Comparison of ENCODE assay signal across 31 cellular contexts in the genomic region with DNA sequence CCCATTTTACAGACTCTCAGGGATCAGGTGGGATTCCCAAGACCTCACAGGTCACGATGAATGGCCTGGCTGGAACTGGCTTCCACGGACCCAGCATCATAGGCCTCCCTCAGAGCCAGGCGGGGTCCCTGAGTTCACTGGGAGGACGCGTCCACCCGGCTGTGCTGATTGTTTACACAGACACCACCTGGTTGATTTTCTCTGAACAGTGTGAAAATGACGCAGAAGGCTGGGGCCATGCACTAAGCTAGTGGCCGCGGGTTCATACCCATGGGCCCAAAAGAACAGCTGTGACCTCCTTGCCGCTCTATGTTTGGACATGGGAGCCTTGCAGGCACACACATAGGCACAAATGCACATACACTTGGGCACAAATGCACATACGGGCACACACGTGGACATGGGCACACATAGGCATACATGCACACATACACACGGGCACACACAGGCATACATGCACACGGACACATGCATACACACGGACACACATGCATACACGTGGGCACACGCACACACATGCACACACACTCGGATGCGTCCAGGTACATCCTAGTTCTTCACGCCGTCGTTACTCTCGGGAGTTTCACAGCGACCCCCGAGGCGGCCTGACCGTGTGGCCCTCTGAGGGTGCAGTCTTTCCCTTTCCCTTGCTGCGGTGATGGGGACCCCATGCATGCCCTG.
"Had no signal": no experiment of that assay in that cellular context is flagged by ENCODE, and none has a peak within 500 bp of the region (broad histone marks: within the 10 kb centered on the region; RNA-seq: fewer than 3 reads in every experiment).

No MANE protein-coding gene starts in this region.

- H3K4me3 Mint-ChIP-seq: activated CD4-positive, alpha-beta memory T cell treated with anti-CD3 and anti-CD28 coated beads, Interleukin-2, amount 10 ng/mL, durations not matched to agents 7 days and 5 days; activated CD4-positive, alpha-beta T cell treated with anti-CD3 and anti-CD28 coated beads, Interleukin-2, amount 10 ng/mL, durations not matched to agents 7 days and 5 days; activated T-cell treated with anti-CD3 and anti-CD28 coated beads, Interleukin-2, amount 50 U/mL, for 24 hours; naive thymus-derived CD8-positive, alpha-beta T cell; neural crest cell; stimulated activated naive B cell treated with anti-CD40 and anti-IgM and Interleukin-4, amounts not matched to agents 10 μg/mL and 1 μg/mL and 100 μg/mL, for 72 hours; WTC11 had no signal

- H3K4me3 ChIP-seq: gastroesophageal sphincter, lower lobe of right lung, psoas muscle, stomach, thyroid gland, upper lobe of right lung had no signal

- H3K27me3 ChIP-seq: brain microvascular endothelial cell, gastroesophageal sphincter, stomach, thyroid gland, upper lobe of right lung had no signal

- H3K4me1 Mint-ChIP-seq: activated CD4-positive, alpha-beta memory T cell treated with anti-CD3 and anti-CD28 coated beads, Interleukin-2, amount 10 ng/mL, durations not matched to agents 7 days and 5 days; activated CD4-positive, alpha-beta T cell treated with anti-CD3 and anti-CD28 coated beads, Interleukin-2, amount 10 ng/mL, durations not matched to agents 7 days and 5 days; neural crest cell; WTC11 had no signal

- H3K9me3 Mint-ChIP-seq: activated CD4-positive, alpha-beta memory T cell treated with anti-CD3 and anti-CD28 coated beads, Interleukin-2, amount 10 ng/mL, durations not matched to agents 7 days and 5 days; activated CD4-positive, alpha-beta T cell treated with anti-CD3 and anti-CD28 coated beads, Interleukin-2, amount 10 ng/mL, durations not matched to agents 7 days and 5 days; activated T-cell treated with anti-CD3 and anti-CD28 coated beads, Interleukin-2, amount 50 U/mL, for 24 hours; naive thymus-derived CD8-positive, alpha-beta T cell; neural crest cell; WTC11 had no signal

- H3K27ac ChIP-seq: brain microvascular endothelial cell, gastroesophageal sphincter, lower lobe of right lung, parathyroid adenoma, psoas muscle, stomach, thyroid gland, upper lobe of right lung had no signal

- H2AFZ ChIP-seq: parathyroid adenoma had no signal

- H3K27me3 Mint-ChIP-seq: activated CD4-positive, alpha-beta memory T cell treated with anti-CD3 and anti-CD28 coated beads, Interleukin-2, amount 10 ng/mL, durations not matched to agents 7 days and 5 days; activated CD4-positive, alpha-beta T cell treated with anti-CD3 and anti-CD28 coated beads, Interleukin-2, amount 10 ng/mL, durations not matched to agents 7 days and 5 days; activated T-cell treated with anti-CD3 and anti-CD28 coated beads, Interleukin-2, amount 50 U/mL, for 24 hours; naive thymus-derived CD8-positive, alpha-beta T cell; stimulated activated naive B cell treated with anti-CD40 and anti-IgM and Interleukin-4, amounts not matched to agents 10 μg/mL and 1 μg/mL and 100 μg/mL, for 72 hours had no signal

- ATAC-seq: gastroesophageal sphincter; left lobe of liver; lower lobe of right lung; naive thymus-derived CD8-positive, alpha-beta T cell; psoas muscle; stimulated activated naive B cell treated with anti-CD40 and anti-IgM and Interleukin-4, amounts not matched to agents 10 μg/mL and 1 μg/mL and 100 μg/mL, for 72 hours; upper lobe of right lung; WTC11 had no signal

- H3K4me1 ChIP-seq: parathyroid adenoma, psoas muscle had no signal

- DNase-seq: activated CD4-positive, alpha-beta memory T cell treated with anti-CD3 and anti-CD28 coated beads, Interleukin-2, amount 10 ng/mL, durations not matched to agents 7 days and 5 days; activated CD4-positive, alpha-beta T cell treated with anti-CD3 and anti-CD28 coated beads for 1 hour; activated CD4-positive, alpha-beta T cell treated with anti-CD3 and anti-CD28 coated beads, Interleukin-2, amount 10 ng/mL, durations not matched to agents 7 days and 5 days; activated CD8-positive, alpha-beta memory T cell treated with anti-CD3 and anti-CD28 coated beads, Interleukin-2, amount 50 U/mL, for 48 hours; activated gamma-delta T cell treated with Interleukin-2 at 50 U/mL for 16 hours; activated naive CD4-positive, alpha-beta T cell treated with anti-CD3 and anti-CD28 coated beads, Interleukin-2, amount 50 U/mL, for 16 hours; activated T-cell treated with anti-CD3 and anti-CD28 coated beads, Interleukin-2, amount 50 U/mL, for 24 hours; amniotic stem cell; brain microvascular endothelial cell; caudate nucleus; head of caudate nucleus; hippocampal formation; kidney; lower lobe of right lung; mesenchymal stem cell; naive thymus-derived CD8-positive, alpha-beta T cell; occipital lobe; stimulated activated CD4-positive, alpha-beta T cell treated with anti-CD3 and anti-CD28 coated beads, Interleukin-15, amount 100 ng/mL, for 24 hours; stimulated activated CD4-positive, alpha-beta T cell treated with anti-CD3 and anti-CD28 coated beads, Interleukin-2, amount 100 ng/mL, for 24 hours; stimulated activated naive B cell treated with anti-CD40 and anti-IgM and Interleukin-4, amounts not matched to agents 10 μg/mL and 1 μg/mL and 100 μg/mL, for 72 hours; stomach; thyroid gland; upper lobe of right lung had no signal

- FAIRE-seq: astrocyte, endothelial cell of umbilical vein, kidney had no signal

- H3K9ac ChIP-seq: parathyroid adenoma had no signal

- H3K27ac Mint-ChIP-seq: activated CD4-positive, alpha-beta memory T cell treated with anti-CD3 and anti-CD28 coated beads, Interleukin-2, amount 10 ng/mL, durations not matched to agents 7 days and 5 days; activated CD4-positive, alpha-beta T cell treated with anti-CD3 and anti-CD28 coated beads, Interleukin-2, amount 10 ng/mL, durations not matched to agents 7 days and 5 days; activated T-cell treated with anti-CD3 and anti-CD28 coated beads, Interleukin-2, amount 50 U/mL, for 24 hours; stimulated activated naive B cell treated with anti-CD40 and anti-IgM and Interleukin-4, amounts not matched to agents 10 μg/mL and 1 μg/mL and 100 μg/mL, for 72 hours; WTC11 had no signal

- H3K79me2 ChIP-seq: parathyroid adenoma had no signal

- H3K9me3 ChIP-seq: gastroesophageal sphincter, lower lobe of right lung, psoas muscle, stomach, thyroid gland, upper lobe of right lung had no signal
